ENCODE assay signal across 1 cellular context in genomic region chr16:81473969-81474959, GRCh38.
TF ChIP-seq lines count a peak whose summit lies in the region.

No MANE protein-coding gene starts in this region.

TF ChIP-seq in SK-N-SH, 30 proteins besides CTCF, POLR2A, EP300 and RAD21 (continued from another document):
- TF ChIP-seq, protein P1, sequence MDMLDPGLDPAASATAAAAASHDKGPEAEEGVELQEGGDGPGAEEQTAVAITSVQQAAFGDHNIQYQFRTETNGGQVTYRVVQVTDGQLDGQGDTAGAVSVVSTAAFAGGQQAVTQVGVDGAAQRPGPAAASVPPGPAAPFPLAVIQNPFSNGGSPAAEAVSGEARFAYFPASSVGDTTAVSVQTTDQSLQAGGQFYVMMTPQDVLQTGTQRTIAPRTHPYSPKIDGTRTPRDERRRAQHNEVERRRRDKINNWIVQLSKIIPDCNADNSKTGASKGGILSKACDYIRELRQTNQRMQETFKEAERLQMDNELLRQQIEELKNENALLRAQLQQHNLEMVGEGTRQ (IDR thresholded peaks at IDR 0.05; ENCODE audit: borderline replicate concordance, low read depth, low read length): no peak
